In the genomic region with DNA sequence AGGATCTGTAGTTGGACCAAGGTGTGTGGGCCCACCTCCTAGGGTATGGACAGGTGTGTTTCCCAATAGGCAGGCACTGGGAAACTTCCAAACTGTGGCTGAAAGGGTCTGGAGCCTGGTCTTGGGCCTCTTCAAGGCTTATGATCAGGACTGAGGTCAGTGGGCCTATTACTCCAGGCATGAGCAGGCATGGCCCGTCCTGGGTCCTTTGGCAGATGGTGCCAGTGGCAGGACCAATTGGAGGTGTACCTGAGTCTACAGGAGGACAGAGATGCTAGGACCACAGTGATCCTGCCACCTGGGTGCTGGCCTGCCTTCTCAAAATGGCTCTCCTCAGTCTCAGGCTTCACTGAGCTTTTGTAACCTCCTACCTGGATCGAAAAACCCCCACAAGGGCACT, we compare ENCODE assay signal across 6 cellular contexts.
"Had no signal": no experiment of that assay in that cellular context is flagged by ENCODE, and none has a peak within 500 bp of the region (broad histone marks: within the 10 kb centered on the region; RNA-seq: fewer than 3 reads in every experiment).

No MANE protein-coding gene starts in this region.

- ATAC-seq: HepG2, K562 had no signal

- H3K4me3 ChIP-seq: K562 had no signal

- DNase-seq: IMR-90, KBM-7 had no signal

- H3K27ac Mint-ChIP-seq: IgD-negative memory B cell had no signal

- H3K36me3 Mint-ChIP-seq: IgD-negative memory B cell had no signal

- H3K4me1 Mint-ChIP-seq: IgD-negative memory B cell had no signal

- H3K4me3 Mint-ChIP-seq: IgD-negative memory B cell had no signal

- H3K27ac ChIP-seq: HL-60 had no signal
